Comparison of ENCODE assay signal across 1 cellular context in genomic region chr2:72975017-72975416, GRCh38.
TF ChIP-seq lines count a peak whose summit lies in the region.

No MANE protein-coding gene starts in this region.

TF ChIP-seq in H1, 55 proteins besides CTCF, POLR2A, EP300 and RAD21 (continued from another document):
- TF ChIP-seq FOSL1 (IDR thresholded peaks at IDR 0.05; ENCODE audit: insufficient read depth, low read depth, low read length) (no peak), TEAD4 (IDR thresholded peaks at IDR 0.05; ENCODE audit: low read depth, low read length) (no peak), CREB1 (IDR thresholded peaks at IDR 0.05) (no peak), SP4 (IDR thresholded peaks at IDR 0.05; ENCODE audit: low read length) (no peak), SIN3A (conservative IDR thresholded peaks at IDR 0.05 in 1 of 2, IDR thresholded peaks at IDR 0.05 in 1 of 2; ENCODE audit: low read depth in 1 of 2, low read length in 2 of 2) (no peak), ZNF274 (IDR thresholded peaks at IDR 0.05; ENCODE audit: borderline replicate concordance, extremely low read depth, low read length) (no peak), NRF1 (IDR thresholded peaks at IDR 0.05; ENCODE audit: low read depth, low read length) (no peak), BRCA1 (IDR thresholded peaks at IDR 0.05; ENCODE audit: low read depth, low read length) (no peak), GABPA (IDR thresholded peaks at IDR 0.05; ENCODE audit: borderline replicate concordance, insufficient read depth, low read length) (no peak)
